Comparison of ENCODE assay signal across 11 cellular contexts in the genomic region with DNA sequence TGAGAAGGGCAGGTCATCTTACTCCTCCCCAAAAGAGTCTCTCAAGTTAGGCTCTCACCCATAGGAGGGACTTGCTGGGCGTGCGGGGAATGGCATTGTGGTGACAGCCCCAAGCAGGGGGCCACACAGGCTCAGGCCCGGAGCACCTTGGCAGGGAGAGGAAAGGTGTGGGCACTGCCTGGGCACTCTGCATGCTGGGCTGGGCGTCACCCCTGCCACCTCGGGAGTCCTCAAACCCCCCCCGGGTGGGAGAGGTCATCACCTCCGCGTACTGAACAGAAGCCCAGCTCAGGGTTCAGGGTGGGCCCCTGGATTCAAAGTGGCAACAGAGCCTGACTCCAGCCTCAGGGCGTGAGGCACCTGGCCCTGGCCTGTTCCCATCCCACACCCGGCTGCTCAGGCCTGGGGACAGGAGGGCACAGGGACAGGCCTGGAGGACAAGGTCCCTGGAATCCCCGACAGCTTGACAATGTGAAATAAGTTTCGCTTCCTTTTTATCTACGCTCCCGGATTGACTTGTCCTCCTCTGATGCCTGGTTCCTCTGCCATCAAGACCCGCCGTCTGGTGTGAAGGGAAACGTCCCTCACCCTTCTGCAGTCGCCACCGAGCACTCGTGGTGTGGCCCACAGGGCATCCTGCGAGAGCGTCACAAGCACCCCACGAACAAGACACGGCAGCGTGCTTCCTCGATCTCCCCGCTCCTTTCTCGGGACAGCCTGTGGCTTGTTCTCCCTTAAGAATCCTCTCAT.
DNase-seq lines count a peak whose midpoint lies in the region; ATAC-seq and TF ChIP-seq lines count a peak whose summit lies in the region.
"Had no signal": no experiment of that assay in that cellular context is flagged by ENCODE, and none has a peak within 500 bp of the region (broad histone marks: within the 10 kb centered on the region; RNA-seq: fewer than 3 reads in every experiment).

No MANE protein-coding gene starts in this region.

- H3K27ac ChIP-seq in left lung (no peak overlapping the region), suprapubic skin (no peak overlapping the region)
- H3K27ac ChIP-seq: HL-60 had no signal

- TF ChIP-seq CTCF in left lung (IDR thresholded peaks at IDR 0.05) (no peak), suprapubic skin (IDR thresholded peaks at IDR 0.05) (no peak)

- no peak for TF ChIP-seq POLR2A in suprapubic skin (IDR thresholded peaks at IDR 0.05)

- H3K27me3 ChIP-seq in NT2/D1 (ENCODE audit: insufficient read depth, insufficient read length), result no peaks in the 10 kb centered on the region
- no peaks in the 10 kb centered on the region for H3K27me3 ChIP-seq in left lung
- H3K27me3 ChIP-seq in suprapubic skin, result no peaks in the 10 kb centered on the region
- no peaks in the 10 kb centered on the region for H3K27me3 ChIP-seq in MG63

- H3K36me3 ChIP-seq in NT2/D1 (ENCODE audit: insufficient read depth, insufficient read length, low read length) (peaks cover 2% of the 10 kb centered on the region), left lung (no peaks in the 10 kb centered on the region), suprapubic skin (no peaks in the 10 kb centered on the region), MG63 (no peaks in the 10 kb centered on the region)

- no peak overlapping the region for H3K4me3 ChIP-seq in NT2/D1 (ENCODE audit: insufficient read length, low read depth)
- H3K4me3 ChIP-seq in left lung, result no peak overlapping the region
- H3K4me3 ChIP-seq in suprapubic skin, result no peak overlapping the region
- H3K4me3 ChIP-seq in MG63, result no peak overlapping the region

- H3K4me1 ChIP-seq in NT2/D1 (ENCODE audit: insufficient read depth, insufficient read length), result peaks cover 33% of the 10 kb centered on the region
- peaks cover 0 to 10% of the 10 kb centered on the region in 2 donors for H3K4me1 ChIP-seq in left lung
- peaks cover 40% of the 10 kb centered on the region for H3K4me1 ChIP-seq in suprapubic skin

- H3K9me3 ChIP-seq in NT2/D1 (ENCODE audit: insufficient read depth, low read length) (no peaks in the 10 kb centered on the region), left lung (no peaks in the 10 kb centered on the region), suprapubic skin (no peaks in the 10 kb centered on the region), MG63 (no peaks in the 10 kb centered on the region)

- no peak for TF ChIP-seq EP300 in suprapubic skin (IDR thresholded peaks at IDR 0.05)

- ATAC-seq in left lung (peak; percentile 51), GM18502 (IDR thresholded peaks at IDR 0.05; ENCODE audit: poor library complexity, unreplicated experiment) (no peak)

- peak; percentile 60 for DNase-seq in activated effector memory CD4-positive, alpha-beta T cell treated with anti-CD3 and anti-CD28 coated beads, Interleukin-2, amount 50 U/mL, for 16 hours
- no peak for DNase-seq in activated effector memory CD4-positive, alpha-beta T cell treated with Interleukin-2 at 50 U/mL for 16 hours
- DNase-seq in NT2/D1 (ENCODE audit: low read depth, low spot score), result no peak
- no peak for DNase-seq in left lung
- peak; percentile 62 to 78 for DNase-seq in suprapubic skin (ENCODE audit: low spot score in 2 of 2)
- DNase-seq in occipital lobe (lab: John Stamatoyannopoulos, UW), result no peak
- DNase-seq in MG63, result no peak
- DNase-seq: NCI-H187 treated with DMSO at 0.1 percent for 48 hours; stimulated activated naive CD4-positive, alpha-beta T cell had no signal

- H3K9ac ChIP-seq in NT2/D1 (ENCODE audit: insufficient read length, low read depth), result peak overlapping the region; percentile 27

- intact Hi-C loops in left lung (cut with DNase I), result no loop called here

- 88% methylated on average over 19 of the region's 28 CpGs for WGBS in suprapubic skin

Comparison
In these comparisons a context has a peak if more than half of its experiments do, and no peak if none do; other contexts are left out.
1. DNase-seq: peak in activated effector memory CD4-positive, alpha-beta T cell treated with anti-CD3 and anti-CD28 coated beads, Interleukin-2, amount 50 U/mL, for 16 hours (single experiment) and suprapubic skin (2 of 2); none in activated effector memory CD4-positive, alpha-beta T cell treated with Interleukin-2 at 50 U/mL for 16 hours (single experiment), NT2/D1 (single experiment), left lung (0 of 2), occipital lobe (single experiment) and MG63 (single experiment).